ENCODE assay signal across 24 cellular contexts in genomic region chr2:108369153-108369552, GRCh38. TPM values are rescaled to one million over a fixed set of nuclear protein-coding genes. Genes with fewer than 3 reads are reported as not detected.
DNase-seq lines count a peak whose midpoint lies in the region; TF ChIP-seq lines count a peak whose summit lies in the region.
"Had no signal": no experiment of that assay in that cellular context is flagged by ENCODE, and none has a peak within 500 bp of the region (broad histone marks: within the 10 kb centered on the region; RNA-seq: fewer than 3 reads in every experiment).

No MANE protein-coding gene starts in this region.

- peak in 1 of 2 experiments; percentile 17 for TF ChIP-seq CTCF in Caco-2 (IDR thresholded peaks at IDR 0.05; ENCODE audit: insufficient read depth in 1 of 2, low read depth in 1 of 2, low read length in 1 of 2, severe bottlenecking in 1 of 2, unreplicated experiment in 1 of 2)
- TF ChIP-seq CTCF in H9 (conservative IDR thresholded peaks at IDR 0.05), result peak; percentile 23; the same call in 1 of the 3 replicates
- peak; percentile 18 for TF ChIP-seq CTCF in OCI-LY3 (IDR thresholded peaks at IDR 0.05; ENCODE audit: low read depth, low read length)
- TF ChIP-seq CTCF in choroid plexus epithelial cell (conservative IDR thresholded peaks at IDR 0.05; ENCODE audit: low read depth, low read length), result peak; percentile 5
- TF ChIP-seq CTCF in A673 (conservative IDR thresholded peaks at IDR 0.05; ENCODE audit: low read depth, low read length), result no peak

- BruUV-seq in Caco-2 (replicated peaks; lab: Mats Ljungman, UMichigan) (no TSS peak), A673 (replicated peaks; lab: Mats Ljungman, UMichigan) (no TSS peak)

- H3K36me3 Mint-ChIP-seq in Caco-2 (ENCODE audit: insufficient read depth, unreplicated experiment), result no peaks in the 10 kb centered on the region
- H3K36me3 Mint-ChIP-seq in H9 (ENCODE audit: insufficient read depth in 1 of 3, low read depth in 3 of 3), result peaks cover 0 to 9% (median 5%) of the 10 kb centered on the region in 3 experiments; a peak in 4 of 7 replicates
- H3K36me3 Mint-ChIP-seq: CD4-positive, CD25-positive, alpha-beta regulatory T cell had no signal

- H3K4me1 Mint-ChIP-seq in Caco-2 (ENCODE audit: low read depth, unreplicated experiment), result peaks cover 13% of the 10 kb centered on the region
- H3K4me1 Mint-ChIP-seq in H9, result peaks cover 9 to 14% of the 10 kb centered on the region in 2 experiments
- H3K4me1 Mint-ChIP-seq: CD4-positive, CD25-positive, alpha-beta regulatory T cell had no signal

- no peak overlapping the region for H3T11ph ChIP-seq in H9 (ENCODE audit: low read length)

- H2BK20ac ChIP-seq in H9 (ENCODE audit: low read depth, low read length, poor library complexity, severe bottlenecking), result no peak overlapping the region

- H3K79me2 ChIP-seq in H9 (ENCODE audit: insufficient read depth, low read length), result no peaks in the 10 kb centered on the region
- H3K79me2 ChIP-seq in OCI-LY3 (ENCODE audit: low read length), result no peaks in the 10 kb centered on the region

- no peak overlapping the region for H3K18ac ChIP-seq in H9 (ENCODE audit: insufficient read length, low read depth, low read length)

- H4K20me1 ChIP-seq in H9 (ENCODE audit: control insufficient read depth, insufficient read depth, insufficient read length) (no peaks in the 10 kb centered on the region), OCI-LY3 (ENCODE audit: insufficient read depth, low read length) (no peaks in the 10 kb centered on the region)

- no peak overlapping the region for H3K4ac ChIP-seq in H9 (ENCODE audit: low read depth, low read length)

- H4K8ac ChIP-seq in H9 (replicated peaks; ENCODE audit: insufficient read length, low read depth, low read length), result no peak overlapping the region

- no peak for DNase-seq in Caco-2
- no peak for DNase-seq in H9
- DNase-seq in choroid plexus epithelial cell (ENCODE audit: low read depth), result no peak
- no peak for DNase-seq in A673 (ENCODE audit: low spot score)
- DNase-seq in NCI-H345 treated with DMSO at 0.1 percent for 48 hours (lab: John Stamatoyannopoulos, UW; ENCODE audit: unreplicated experiment), result no peak
- DNase-seq in head of caudate nucleus, result no peak
- DNase-seq in posterior cingulate gyrus, result no peak
- DNase-seq: CD4-positive, CD25-positive, alpha-beta regulatory T cell; DND-41; Kasumi-1; MG63; NCI-H1092; NCI-H1436; NCI-H2029; NCI-H226; NCI-H524; PC-9; SHP77 treated with DMSO at 0.1 percent for 48 hours; SW 1271 had no signal

- H3K27ac ChIP-seq in H9 (ENCODE audit: insufficient read length, low read depth, low read length) (no peak overlapping the region), OCI-LY3 (ENCODE audit: low read length) (no peak overlapping the region), A673 (ENCODE audit: low read depth, low read length, poor library complexity, severe bottlenecking) (no peak overlapping the region)
- H3K27ac ChIP-seq: RWPE1, SK-N-MC had no signal

- no peak overlapping the region for H4K5ac ChIP-seq in H9 (ENCODE audit: insufficient read length, low read depth, low read length)

- H2BK120ac ChIP-seq in H9 (ENCODE audit: low read depth, low read length, poor library complexity, severe bottlenecking), result no peak overlapping the region

- CTCF ChIA-PET in Caco-2 (lab: Charles Lee), result interaction anchor here (1.4 kb wide), 1 partner anchor 267 kb away, joined by 3 read pairs; no protein-coding TSS in a partner anchor
- CTCF ChIA-PET in A673 (lab: Charles Lee), result interaction anchor here (0.6 kb wide), 1 partner anchor 37 kb away, joined by 3 read pairs; no protein-coding TSS in a partner anchor

- H3K9me3 Mint-ChIP-seq in Caco-2 (ENCODE audit: unreplicated experiment), result peaks cover 11% of the 10 kb centered on the region
- peaks cover 4 to 10% of the 10 kb centered on the region in 2 experiments; a peak in 2 of 5 replicates for H3K9me3 Mint-ChIP-seq in H9
- H3K9me3 Mint-ChIP-seq: CD4-positive, CD25-positive, alpha-beta regulatory T cell had no signal

- no peak overlapping the region for H3K4me3 Mint-ChIP-seq in Caco-2 (ENCODE audit: unreplicated experiment)
- no peak overlapping the region for H3K4me3 Mint-ChIP-seq in H9
- H3K4me3 Mint-ChIP-seq: CD4-positive, CD25-positive, alpha-beta regulatory T cell had no signal

- intact Hi-C loops in Caco-2 (cut with micrococcal nuclease; ENCODE audit: unreplicated experiment) (loop anchor here (1.0 kb wide), 1 partner anchor 8 kb away; the partner anchor contains the start of gene SULT1C4), A673 (cut with micrococcal nuclease; ENCODE audit: unreplicated experiment) (no loop called here), head of caudate nucleus (cut with DNase I) (no loop called here), posterior cingulate gyrus (cut with DNase I) (no loop called here)

- no peak overlapping the region for H3K23ac ChIP-seq in H9 (ENCODE audit: insufficient read length, low read depth, low read length)

- H2BK5ac ChIP-seq in H9 (ENCODE audit: insufficient read length, low read length), result no peak overlapping the region

- H3K4me2 ChIP-seq in H9 (ENCODE audit: insufficient read depth, insufficient read length, low read length) (no peak overlapping the region), OCI-LY3 (ENCODE audit: low read length) (no peak overlapping the region)
- H3K4me2 ChIP-seq: PC-9 had no signal

- H3K9me3 ChIP-seq in Caco-2, result 0 out of 2 replicates have a peak, but pooled peaks cover 3% of the 10 kb centered on the region
- no peaks in the 10 kb centered on the region for H3K9me3 ChIP-seq in H9 (ENCODE audit: control insufficient read depth, low read depth, low read length)
- no peaks in the 10 kb centered on the region for H3K9me3 ChIP-seq in OCI-LY3 (ENCODE audit: insufficient read depth, low read length)
- no peaks in the 10 kb centered on the region for H3K9me3 ChIP-seq in A673 (ENCODE audit: low read depth, low read length, poor library complexity, severe bottlenecking)
- H3K9me3 ChIP-seq: HAP-1, MG63 had no signal

- no peaks in the 10 kb centered on the region for H3K27me3 Mint-ChIP-seq in Caco-2 (ENCODE audit: insufficient read depth, unreplicated experiment)
- H3K27me3 Mint-ChIP-seq in H9 (ENCODE audit: low read depth), result no peaks in the 10 kb centered on the region; the same call in 1 of the 2 replicates

- H3K9ac ChIP-seq in H9 (ENCODE audit: extremely low read depth, insufficient read length, low read length) (no peak overlapping the region), OCI-LY3 (ENCODE audit: low read length) (no peak overlapping the region)

- H3K27me3 ChIP-seq in Caco-2 (replicated peaks; ENCODE audit: control insufficient read depth, insufficient read depth, low read length), result no peaks in the 10 kb centered on the region
- H3K27me3 ChIP-seq in H9 (ENCODE audit: insufficient read depth, low read length), result no peaks in the 10 kb centered on the region
- H3K27me3 ChIP-seq in OCI-LY3 (ENCODE audit: low read depth, low read length), result no peaks in the 10 kb centered on the region
- H3K27me3 ChIP-seq in A673 (replicated peaks; ENCODE audit: insufficient read depth, low read depth, low read length, poor library complexity), result no peaks in the 10 kb centered on the region
- H3K27me3 ChIP-seq: MG63 had no signal

- WGBS in H9 (ENCODE audit: extremely low coverage, insufficient read length, low lambda C conversion rate), result no CpG with 5 or more reads among the region's 2 CpGs

- H3K4me3 ChIP-seq in Caco-2 (ENCODE audit: low read depth, low read length) (no peak overlapping the region), OCI-LY3 (ENCODE audit: low read length) (no peak overlapping the region), choroid plexus epithelial cell (ENCODE audit: low read depth, low read length) (no peak overlapping the region), A673 (ENCODE audit: low read depth, low read length, poor library complexity, severe bottlenecking) (no peak overlapping the region)
- H3K4me3 ChIP-seq: GM12878, HAP-1, MG63, PC-9, SK-N-MC had no signal

- H3K27ac Mint-ChIP-seq in Caco-2 (ENCODE audit: unreplicated experiment), result peak overlapping the region; percentile 39
- H3K27ac Mint-ChIP-seq in H9, result no peak overlapping the region
- H3K27ac Mint-ChIP-seq: CD4-positive, CD25-positive, alpha-beta regulatory T cell had no signal

- H3K79me1 ChIP-seq in H9 (ENCODE audit: insufficient read depth, low read depth, low read length, poor library complexity, severe bottlenecking), result no peaks in the 10 kb centered on the region

- H2BK12ac ChIP-seq in H9 (ENCODE audit: insufficient read length, low read depth, low read length), result no peak overlapping the region

- H3K4me1 ChIP-seq in Caco-2 (peaks cover 15% of the 10 kb centered on the region), H9 (ENCODE audit: insufficient read depth, low read length) (no peaks in the 10 kb centered on the region), OCI-LY3 (ENCODE audit: low read length) (peaks cover 4% of the 10 kb centered on the region; the same call in 1 of the 2 replicates), A673 (ENCODE audit: insufficient read depth, low read length, poor library complexity, severe bottlenecking) (no peaks in the 10 kb centered on the region)
- H3K4me1 ChIP-seq: HAP-1 had no signal

- no peak overlapping the region for H3K14ac ChIP-seq in H9 (ENCODE audit: insufficient read depth, low read length)

- no peak overlapping the region for H2AFZ ChIP-seq in H9 (ENCODE audit: low read length)
- no peak overlapping the region for H2AFZ ChIP-seq in OCI-LY3 (ENCODE audit: low read depth, low read length)
- H2AFZ ChIP-seq: PC-9 had no signal

- no peak overlapping the region for H2AK5ac ChIP-seq in H9 (ENCODE audit: insufficient read length, low read length)

- H3K36me3 ChIP-seq in Caco-2 (ENCODE audit: control insufficient read depth, insufficient read depth, low read length) (no peaks in the 10 kb centered on the region), OCI-LY3 (replicated peaks; ENCODE audit: low read depth, low read length) (no peaks in the 10 kb centered on the region), A673 (ENCODE audit: insufficient read depth, low read length, poor library complexity, severe bottlenecking) (no peaks in the 10 kb centered on the region)
- H3K36me3 ChIP-seq: HAP-1, MG63 had no signal

- no peak overlapping the region for H2BK15ac ChIP-seq in H9 (ENCODE audit: low read depth, low read length)

- H3K23me2 ChIP-seq in H9 (ENCODE audit: insufficient read length, low read depth, low read length, poor library complexity, severe bottlenecking), result no peaks in the 10 kb centered on the region

- H3K56ac ChIP-seq in H9 (ENCODE audit: insufficient read length, low read depth, low read length), result no peak overlapping the region

- H4K91ac ChIP-seq in H9 (ENCODE audit: insufficient read length, low read depth, low read length), result no peak overlapping the region

- POLR2A ChIA-PET in Caco-2 (lab: Charles Lee) (no interaction called here), A673 (lab: Charles Lee; ENCODE audit: low non-redundant PET) (no interaction called here)

RNA-seq across cellular contexts. Expression of gene SULT1C4, which starts 8.6 kb away (rescaled TPM):
- total RNA-seq in Caco-2 (2022), result 4.0 and 5.1 TPM in 2 replicates
- 0.86 and 0.96 TPM in 2 replicates for total RNA-seq in H9 (2021)
- total RNA-seq in A673 (2021), result not detected in 2 replicates
- total RNA-seq: GM12878, PC-9 had no signal
